In the genomic region with DNA sequence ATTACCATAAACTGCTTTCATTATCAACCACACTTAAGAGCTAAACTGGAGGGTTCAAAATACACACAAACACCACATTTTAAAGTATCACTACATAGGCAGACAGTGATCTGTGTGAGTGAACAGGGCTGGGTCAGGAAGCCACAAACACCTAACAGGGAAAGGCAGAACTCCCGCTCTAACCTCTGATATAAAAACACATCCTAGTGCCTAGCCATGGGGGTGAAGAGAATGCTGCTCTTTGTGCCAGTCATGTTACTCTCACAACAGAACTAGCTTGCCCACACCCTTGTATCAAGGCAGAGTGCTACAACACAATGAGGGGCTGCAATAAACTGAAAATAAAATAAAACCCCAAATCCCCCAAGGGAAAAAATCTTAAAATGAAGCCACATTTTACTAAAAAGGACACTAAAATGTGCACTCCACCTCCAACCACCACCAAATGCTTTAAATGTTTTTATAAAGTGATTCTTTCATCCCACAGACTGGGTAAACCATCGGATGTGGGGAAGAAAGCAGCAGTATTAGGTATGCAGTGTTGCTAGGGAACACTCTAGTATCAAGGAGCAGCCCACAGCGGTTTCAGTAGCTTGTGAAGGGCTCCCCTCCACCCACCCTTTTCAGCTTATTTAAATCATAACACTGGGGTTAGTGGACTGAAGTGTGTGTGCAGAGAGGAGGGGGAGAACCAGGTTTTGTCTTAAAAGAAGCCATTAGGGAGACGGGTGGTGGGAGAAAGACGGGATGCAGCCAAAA, we compare ENCODE assay signal across 10 cellular contexts.
DNase-seq lines count a peak whose midpoint lies in the region; ATAC-seq lines count a peak whose summit lies in the region.
"Had no signal": no experiment of that assay in that cellular context is flagged by ENCODE, and none has a peak within 500 bp of the region (broad histone marks: within the 10 kb centered on the region; RNA-seq: fewer than 3 reads in every experiment).

No MANE protein-coding gene starts in this region.

- DNase-seq in activated gamma-delta T cell treated with Interleukin-2 at 50 U/mL for 16 hours, result peak; percentile 33
- DNase-seq in activated gamma-delta T cell (lab: John Stamatoyannopoulos, UW), result no peak
- peak; percentile 44 for DNase-seq in activated CD4-positive, alpha-beta T cell treated with anti-CD3 and anti-CD28 coated beads for 48 hours
- DNase-seq in hippocampal formation (lab: John Stamatoyannopoulos, UW), result peak; percentile 4 to 6
- DNase-seq in stimulated activated naive CD8-positive, alpha-beta T cell treated with anti-CD3 and anti-CD28 coated beads, Interleukin-15, amount 100 ng/mL, for 72 hours, result peak in 1 of 2 donors; percentile 22
- DNase-seq in NCI-H774 (lab: John Stamatoyannopoulos, UW), result no peak
- DNase-seq in substantia nigra (lab: John Stamatoyannopoulos, UW), result no peak
- DNase-seq: NCI-H1105 had no signal

- H3K27ac Mint-ChIP-seq in stimulated activated naive CD8-positive, alpha-beta T cell treated with anti-CD3 and anti-CD28 coated beads, Interleukin-15, amount 100 ng/mL, for 72 hours, result peak overlapping the region in 1 of 2 donors; percentile 69

- peak overlapping the region in 1 of 2 donors; percentile 52 for H3K4me3 Mint-ChIP-seq in stimulated activated naive CD8-positive, alpha-beta T cell treated with anti-CD3 and anti-CD28 coated beads, Interleukin-15, amount 100 ng/mL, for 72 hours

- peak; percentile 96 for ATAC-seq in stimulated activated naive CD8-positive, alpha-beta T cell treated with anti-CD3 and anti-CD28 coated beads, Interleukin-15, amount 100 ng/mL, for 72 hours
- no peak for ATAC-seq in GM21717 (IDR thresholded peaks at IDR 0.05; ENCODE audit: unreplicated experiment)

- H3K4me1 Mint-ChIP-seq in stimulated activated naive CD8-positive, alpha-beta T cell treated with anti-CD3 and anti-CD28 coated beads, Interleukin-15, amount 100 ng/mL, for 72 hours, result peaks cover 10% of the 10 kb centered on the region

- H3K27me3 Mint-ChIP-seq in stimulated activated naive CD8-positive, alpha-beta T cell treated with anti-CD3 and anti-CD28 coated beads, Interleukin-15, amount 100 ng/mL, for 72 hours, result no peaks in the 10 kb centered on the region

- no peaks in the 10 kb centered on the region for H3K9me3 Mint-ChIP-seq in stimulated activated naive CD8-positive, alpha-beta T cell treated with anti-CD3 and anti-CD28 coated beads, Interleukin-15, amount 100 ng/mL, for 72 hours

- H3K27ac ChIP-seq in substantia nigra (ENCODE audit: low read depth, low read length, poor library complexity, severe bottlenecking), result no peak overlapping the region
- H3K27ac ChIP-seq: BLaER1 treated with 17β-estradiol and CSF1 and Interleukin-3, amounts not matched to agents 10 nM and 100 nM had no signal

Comparison
In these comparisons a context has a peak if more than half of its experiments do, and no peak if none do; other contexts are left out.
1. DNase-seq: peak in activated gamma-delta T cell treated with Interleukin-2 at 50 U/mL for 16 hours (single experiment), activated CD4-positive, alpha-beta T cell treated with anti-CD3 and anti-CD28 coated beads for 48 hours (single experiment) and hippocampal formation (2 of 2); none in activated gamma-delta T cell (single experiment), NCI-H774 (single experiment) and substantia nigra (0 of 49).